ENCODE assay signal across 8 cellular contexts in genomic region chr3:191927998-191928397, GRCh38.
A peak's percentile ranks its signal among the peaks of the same experiment; 100 is the strongest.
DNase-seq lines count a peak whose midpoint lies in the region; ATAC-seq and TF ChIP-seq lines count a peak whose summit lies in the region.
"Not testable (repeated sequence)": the region's sequence is repeated elsewhere in the genome, so short reads cannot be mapped to it uniquely, and the experiment has no call there.

No MANE protein-coding gene starts in this region.

- POLR2A ChIA-PET in WTC11 (lab: Charles Lee) = interaction anchor here (0.7 kb wide), 1 partner anchor 201 kb away, joined by 3 read pairs; no protein-coding TSS in a partner anchor

- H3K4me1 ChIP-seq in GM23338 (ENCODE audit: insufficient read depth) (peaks cover 20% of the 10 kb centered on the region), HUES48 (ENCODE audit: control insufficient read depth, insufficient read depth, low read length) (peaks cover 21% of the 10 kb centered on the region), HUES64 (ENCODE audit: insufficient read depth, low read length) (peaks cover 11% of the 10 kb centered on the region)
- H3K4me1 ChIP-seq in endodermal cell (ENCODE audit: control insufficient read depth, insufficient read depth, low read length); iPS-20b (ENCODE audit: insufficient read depth, low read length): not testable (repeated sequence)

- not testable (repeated sequence) for H2AFZ ChIP-seq in GM23338

- not testable (repeated sequence) for H3K36me3 ChIP-seq in GM23338 (ENCODE audit: insufficient read depth); HUES48 (ENCODE audit: control insufficient read depth, insufficient read depth, low read length); HUES64 (ENCODE audit: insufficient read depth, low read length); endodermal cell (ENCODE audit: control insufficient read depth, insufficient read depth, low read length); iPS-20b (ENCODE audit: insufficient read depth, low read depth, low read length)

- ATAC-seq in GM23338 (peak; percentile 73), WTC11 (peak; percentile 39; the same call in 1 of the 2 replicates)

- peaks cover 37% of the 10 kb centered on the region for H3K79me2 ChIP-seq in GM23338 (replicated peaks; ENCODE audit: insufficient read depth)

- not testable (repeated sequence) for H3K9me3 ChIP-seq in HUES48 (ENCODE audit: control insufficient read depth, insufficient read depth, low read length); HUES64 (ENCODE audit: insufficient read depth, low read depth, low read length); iPS-20b (ENCODE audit: insufficient read depth, low read depth, low read length)
- peaks cover 48% of the 10 kb centered on the region for H3K9me3 ChIP-seq in endodermal cell (ENCODE audit: control insufficient read depth, low read length)

- H3K36me3 Mint-ChIP-seq in GM23338 (ENCODE audit: low read depth) (peaks cover 13% of the 10 kb centered on the region), WTC11 (peaks cover 19% of the 10 kb centered on the region), endodermal cell (ENCODE audit: low read depth) (peaks cover 27% of the 10 kb centered on the region)

- DNase-seq in ELF-1 (ENCODE audit: low read depth, low spot score) = peak; percentile 43
- peak; percentile 82 for DNase-seq in GM23338 (ENCODE audit: low spot score)
- DNase-seq in WTC11 (ENCODE audit: low spot score) = peak; percentile 60
- DNase-seq in endodermal cell = peak; percentile 91
- peak; percentile 65 for DNase-seq in iPS DF 19.7 (ENCODE audit: low read depth, low spot score)

- peak overlapping the region; percentile 17; the same call in 1 of the 2 replicates for H3K4me2 ChIP-seq in GM23338

- peaks cover 10% of the 10 kb centered on the region for H3K27me3 Mint-ChIP-seq in GM23338 (ENCODE audit: insufficient read depth, low read depth, poor library complexity)
- H3K27me3 Mint-ChIP-seq in WTC11 (ENCODE audit: low read depth); endodermal cell (ENCODE audit: insufficient read depth): not testable (repeated sequence)

- not testable (repeated sequence) for H4K20me1 ChIP-seq in GM23338 (replicated peaks; ENCODE audit: insufficient read depth)

- 72% methylated on average over 6 of the region's 6 CpGs for WGBS in HUES64
- 67 to 73% methylated on average over 6 of the region's 6 CpGs for WGBS in endodermal cell (ENCODE audit: insufficient coverage in 1 of 2, insufficient read length in 1 of 2), 2 experiments

- H3K4me1 Mint-ChIP-seq in GM23338 (peaks cover 31% of the 10 kb centered on the region), WTC11 (peaks cover 45% of the 10 kb centered on the region), endodermal cell (peaks cover 39% of the 10 kb centered on the region)

- TF ChIP-seq CTCF in GM23338 (conservative IDR thresholded peaks at IDR 0.05; ENCODE audit: low read depth in 2 of 2); WTC11 (IDR thresholded peaks at IDR 0.05); endodermal cell (conservative IDR thresholded peaks at IDR 0.05): not testable (repeated sequence)

- H3F3A ChIP-seq in GM23338 (replicated peaks; ENCODE audit: low read depth) = not testable (repeated sequence)

- H3K4me3 ChIP-seq in GM23338 = peak overlapping the region; percentile 7; the same call in 1 of the 2 replicates
- H3K4me3 ChIP-seq in HUES48 (ENCODE audit: low read depth, low read length); HUES64 (ENCODE audit: low read length); iPS-20b (ENCODE audit: low read length): not testable (repeated sequence)
- peak overlapping the region; percentile 77 for H3K4me3 ChIP-seq in endodermal cell (ENCODE audit: low read length)

- H3K27me3 ChIP-seq in GM23338 (ENCODE audit: insufficient read depth); HUES48 (ENCODE audit: control insufficient read depth, insufficient read depth, low read length); HUES64 (ENCODE audit: insufficient read depth, low read length); endodermal cell (ENCODE audit: control insufficient read depth, insufficient read depth, low read length, poor library complexity, severe bottlenecking); iPS-20b (ENCODE audit: insufficient read depth, low read length): not testable (repeated sequence)

- CTCF ChIA-PET in WTC11 (lab: Charles Lee) = not testable (repeated sequence)

- H3K27ac Mint-ChIP-seq in GM23338 = peak overlapping the region; percentile 100
- H3K27ac Mint-ChIP-seq in WTC11 = peak overlapping the region; percentile 99
- peak overlapping the region; percentile 99 for H3K27ac Mint-ChIP-seq in endodermal cell

- H3K27ac ChIP-seq in GM23338 (ENCODE audit: low read depth) (peak overlapping the region; percentile 96), HUES48 (ENCODE audit: low read depth, low read length) (peak overlapping the region; percentile 42), HUES64 (ENCODE audit: low read depth, low read length) (peak overlapping the region; percentile 81)
- not testable (repeated sequence) for H3K27ac ChIP-seq in endodermal cell (ENCODE audit: low read depth, low read length); iPS-20b (ENCODE audit: low read length)

- peak overlapping the region; percentile 88 for H3K4me3 Mint-ChIP-seq in GM23338
- not testable (repeated sequence) for H3K4me3 Mint-ChIP-seq in WTC11
- peak overlapping the region; percentile 88 for H3K4me3 Mint-ChIP-seq in endodermal cell

- H3K9ac ChIP-seq in HUES48 (ENCODE audit: low read depth, low read length) (peak overlapping the region; percentile 35; the same call in 1 of the 2 replicates), HUES64 (ENCODE audit: low read depth, low read length) (peak overlapping the region; percentile 41; the same call in 1 of the 2 replicates), iPS-20b (ENCODE audit: low read depth, low read length) (peak overlapping the region; percentile 10; the same call in 1 of the 2 replicates)
- H3K9ac ChIP-seq in endodermal cell (ENCODE audit: extremely low read depth, low read length, poor library complexity, severe bottlenecking) = not testable (repeated sequence)

- H3K9me3 Mint-ChIP-seq in GM23338 = not testable (repeated sequence)
- peaks cover 16% of the 10 kb centered on the region for H3K9me3 Mint-ChIP-seq in WTC11
- H3K9me3 Mint-ChIP-seq in endodermal cell = peaks cover 25% of the 10 kb centered on the region

- H3K9me2 ChIP-seq in GM23338 (ENCODE audit: insufficient read depth) = not testable (repeated sequence)

TF ChIP-seq in GM23338, 12 proteins besides CTCF, POLR2A, EP300 and RAD21:
- TF ChIP-seq CREB1 (CRISPR knock-in tag; IDR thresholded peaks at IDR 0.05; ENCODE audit: low read depth) = 0 out of 2 replicates have a peak, but pooled peaks have one; percentile 4
TF ChIP-seq in GM23338: peak in this region for 1; not testable (repeated sequence) for 11.
